In the genomic region with DNA sequence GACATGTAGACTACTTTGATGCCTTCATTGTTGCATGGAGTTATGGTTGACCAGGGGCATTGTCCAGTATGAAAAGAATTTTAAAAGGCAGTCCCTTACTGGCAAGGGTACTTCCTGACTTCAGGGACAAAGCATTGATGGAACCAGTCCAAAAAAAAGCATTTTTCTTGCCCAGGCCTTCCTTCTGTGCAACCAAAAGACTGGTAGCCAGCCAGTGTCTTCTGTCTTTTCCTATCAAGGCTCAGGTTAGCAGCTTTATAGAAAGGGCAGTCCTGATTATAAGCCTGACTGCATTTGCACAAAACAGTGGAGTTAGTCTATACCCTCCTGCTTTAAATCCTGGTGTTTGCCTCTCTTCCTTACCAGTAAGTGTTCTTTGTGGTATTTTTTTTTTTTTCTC, we compare ENCODE assay signal across 13 cellular contexts. TPM values are rescaled to one million over a fixed set of nuclear protein-coding genes. Genes with fewer than 3 reads are reported as not detected.
A peak's percentile ranks its signal among the peaks of the same experiment; 100 is the strongest.
DNase-seq lines count a peak whose midpoint lies in the region; ATAC-seq and TF ChIP-seq lines count a peak whose summit lies in the region.
"Had no signal": no experiment of that assay in that cellular context is flagged by ENCODE, and none has a peak within 500 bp of the region (broad histone marks: within the 10 kb centered on the region; RNA-seq: fewer than 3 reads in every experiment).

No MANE protein-coding gene starts in this region.

- no peak overlapping the region for H3K4me3 Mint-ChIP-seq in stimulated activated naive CD8-positive, alpha-beta T cell treated with anti-CD3 and anti-CD28 coated beads, Interleukin-15, Interleukin-2, amounts not matched to agents 100 ng/mL and 50 ng/mL, for 24 hours
- no peak overlapping the region for H3K4me3 Mint-ChIP-seq in stimulated activated naive CD8-positive, alpha-beta T cell treated with anti-CD3 and anti-CD28 coated beads, Interleukin-15, amount 100 ng/mL, for 72 hours
- no peak overlapping the region for H3K4me3 Mint-ChIP-seq in progenitor cell of endocrine pancreas (ENCODE audit: low read depth)
- H3K4me3 Mint-ChIP-seq: naive B cell had no signal

- ATAC-seq in stimulated activated naive CD8-positive, alpha-beta T cell treated with anti-CD3 and anti-CD28 coated beads, Interleukin-15, amount 100 ng/mL, for 72 hours, result no peak
- ATAC-seq in left lobe of liver, result peak; percentile 25
- ATAC-seq: activated CD4-positive, CD25-positive, alpha-beta regulatory T cell treated with anti-CD3 and anti-CD28 coated beads, Interleukin-2, amount 50 U/mL, for 24 hours had no signal

- peak overlapping the region; percentile 59 for H3K27ac Mint-ChIP-seq in stimulated activated naive CD8-positive, alpha-beta T cell treated with anti-CD3 and anti-CD28 coated beads, Interleukin-15, Interleukin-2, amounts not matched to agents 100 ng/mL and 50 ng/mL, for 24 hours
- peak overlapping the region in 1 of 2 donors; percentile 59 for H3K27ac Mint-ChIP-seq in stimulated activated naive CD8-positive, alpha-beta T cell treated with anti-CD3 and anti-CD28 coated beads, Interleukin-15, amount 100 ng/mL, for 72 hours
- H3K27ac Mint-ChIP-seq in progenitor cell of endocrine pancreas, result no peak overlapping the region

- H3K4me1 Mint-ChIP-seq in stimulated activated naive CD8-positive, alpha-beta T cell treated with anti-CD3 and anti-CD28 coated beads, Interleukin-15, Interleukin-2, amounts not matched to agents 100 ng/mL and 50 ng/mL, for 24 hours (ENCODE audit: low read depth), result peaks cover 86% of the 10 kb centered on the region
- H3K4me1 Mint-ChIP-seq in stimulated activated naive CD8-positive, alpha-beta T cell treated with anti-CD3 and anti-CD28 coated beads, Interleukin-15, amount 100 ng/mL, for 72 hours, result peaks cover 82% of the 10 kb centered on the region
- peaks cover 32% of the 10 kb centered on the region for H3K4me1 Mint-ChIP-seq in progenitor cell of endocrine pancreas (ENCODE audit: low read depth)

- TF ChIP-seq CTCF in progenitor cell of endocrine pancreas (IDR thresholded peaks at IDR 0.05; ENCODE audit: unreplicated experiment), result no peak

- H3K27me3 Mint-ChIP-seq in stimulated activated naive CD8-positive, alpha-beta T cell treated with anti-CD3 and anti-CD28 coated beads, Interleukin-15, Interleukin-2, amounts not matched to agents 100 ng/mL and 50 ng/mL, for 24 hours, result no peaks in the 10 kb centered on the region
- H3K27me3 Mint-ChIP-seq in stimulated activated naive CD8-positive, alpha-beta T cell treated with anti-CD3 and anti-CD28 coated beads, Interleukin-15, amount 100 ng/mL, for 72 hours, result no peaks in the 10 kb centered on the region
- H3K27me3 Mint-ChIP-seq in progenitor cell of endocrine pancreas, result no peaks in the 10 kb centered on the region
- H3K27me3 Mint-ChIP-seq: naive B cell had no signal

- no peak for DNase-seq in stimulated activated naive CD8-positive, alpha-beta T cell treated with anti-CD3 and anti-CD28 coated beads, Interleukin-15, amount 100 ng/mL, for 72 hours
- peak; percentile 62 for DNase-seq in astrocyte of the hippocampus (ENCODE audit: low read depth, low spot score)
- DNase-seq in left lobe of liver (ENCODE audit: low spot score), result no peak
- no peak for DNase-seq in T-helper 2 cell
- no peak for DNase-seq in progenitor cell of endocrine pancreas (ENCODE audit: low spot score, unreplicated experiment)
- DNase-seq in amniotic stem cell (lab: John Stamatoyannopoulos, UW), result no peak
- no peak for DNase-seq in ecto neural progenitor cell (ENCODE audit: low spot score)
- DNase-seq: activated T-cell treated with anti-CD3 and anti-CD28 coated beads, Interleukin-2, amount 50 U/mL, for 1 hour; GDM1; naive B cell; NCI-H510A treated with DMSO at 0.1 percent for 48 hours had no signal

- H3K36me3 Mint-ChIP-seq in stimulated activated naive CD8-positive, alpha-beta T cell treated with anti-CD3 and anti-CD28 coated beads, Interleukin-15, Interleukin-2, amounts not matched to agents 100 ng/mL and 50 ng/mL, for 24 hours (ENCODE audit: low read depth), result peaks cover 13% of the 10 kb centered on the region
- H3K36me3 Mint-ChIP-seq in progenitor cell of endocrine pancreas (ENCODE audit: insufficient read depth), result peaks cover 10% of the 10 kb centered on the region
- H3K36me3 Mint-ChIP-seq: naive B cell had no signal

- no peaks in the 10 kb centered on the region for H3K9me3 Mint-ChIP-seq in stimulated activated naive CD8-positive, alpha-beta T cell treated with anti-CD3 and anti-CD28 coated beads, Interleukin-15, Interleukin-2, amounts not matched to agents 100 ng/mL and 50 ng/mL, for 24 hours
- H3K9me3 Mint-ChIP-seq in stimulated activated naive CD8-positive, alpha-beta T cell treated with anti-CD3 and anti-CD28 coated beads, Interleukin-15, amount 100 ng/mL, for 72 hours, result no peaks in the 10 kb centered on the region
- no peaks in the 10 kb centered on the region for H3K9me3 Mint-ChIP-seq in progenitor cell of endocrine pancreas (ENCODE audit: low read depth)

RNA-seq across cellular contexts. Expression of gene SCAF8, which starts 33.8 kb away (rescaled TPM):
- total RNA-seq in left lobe of liver (12.2 TPM), progenitor cell of endocrine pancreas (69.5 and 70.2 TPM in 2 replicates)
